In the genomic region with DNA sequence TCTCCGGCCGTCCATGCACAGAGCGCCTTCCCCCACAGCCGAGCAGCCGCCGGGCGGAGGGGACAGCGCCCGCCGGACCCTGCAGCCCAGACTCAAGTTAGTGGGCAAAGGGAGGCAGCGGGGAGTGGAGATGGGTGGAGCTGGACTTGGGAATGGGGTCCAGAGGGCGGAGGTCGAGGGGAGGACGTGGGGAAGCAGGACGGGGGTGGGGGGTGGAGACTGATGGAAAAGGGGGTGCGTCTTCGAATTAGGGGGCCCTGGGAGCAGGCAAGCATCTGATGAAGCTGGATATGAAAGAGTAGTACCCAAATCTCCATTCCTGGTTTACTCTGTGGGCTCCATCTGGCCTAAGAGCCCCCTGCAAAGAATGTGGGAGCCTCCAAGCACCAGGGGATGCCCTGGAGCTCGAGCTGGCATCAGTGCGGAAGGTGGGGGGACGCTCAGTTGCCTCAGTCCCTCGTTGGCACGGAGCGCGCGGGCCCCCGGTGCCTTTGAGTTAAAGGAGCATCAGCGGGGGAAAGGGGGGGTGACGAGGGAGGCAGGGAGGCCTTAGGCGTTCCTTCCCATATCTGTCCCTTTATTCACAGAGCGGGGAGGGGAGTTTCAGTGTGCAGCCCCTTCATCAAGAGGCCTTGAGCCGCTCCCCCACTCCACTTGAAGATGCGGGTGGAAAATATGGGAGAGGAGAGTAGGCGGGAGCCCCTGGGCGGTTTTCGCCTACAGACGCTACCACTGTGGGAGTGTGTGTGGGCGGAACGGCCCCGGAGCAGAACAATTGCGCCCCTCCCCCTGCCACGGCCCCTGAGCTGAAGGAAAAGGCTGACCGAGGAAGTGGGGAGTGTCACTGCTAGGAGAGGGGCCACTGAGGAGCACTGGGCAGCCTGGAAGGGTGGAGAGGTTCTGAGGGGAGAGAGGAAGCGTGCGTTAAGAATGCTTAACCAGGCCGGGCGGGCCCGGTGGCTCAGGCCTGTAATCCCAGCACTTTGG, we compare ENCODE assay signal across 8 cellular contexts. TPM values are rescaled to one million over a fixed set of nuclear protein-coding genes. Genes with fewer than 3 reads are reported as not detected.
DNase-seq lines count a peak whose midpoint lies in the region; ATAC-seq and TF ChIP-seq lines count a peak whose summit lies in the region.

No MANE protein-coding gene starts in this region.

- intact Hi-C loops in activated CD4-positive, alpha-beta T cell treated with anti-CD3 and anti-CD28 coated beads for 36 hours (cut with DNase I, micrococcal nuclease): loop anchor here (5.0 to 10.0 kb wide), 9 partner anchors 343 to 1155 kb away; a partner anchor contains a TSS

- H3K9me3 Mint-ChIP-seq in activated CD4-positive, alpha-beta T cell treated with anti-CD3 and anti-CD28 coated beads for 36 hours (ENCODE audit: low read depth): no peaks in the 10 kb centered on the region

- CTCF ChIA-PET in activated CD4-positive, alpha-beta T cell treated with anti-CD3 and anti-CD28 coated beads for 36 hours (lab: Charles Lee): interaction anchor here (0.6 to 24.0 kb wide), 6 partner anchors 9 to 135 kb away, joined by 3 to 411 read pairs (median 4); a partner anchor contains a TSS

- H3K9ac ChIP-seq in duodenal mucosa (ENCODE audit: low read depth in 1 of 2, low read length in 2 of 2) (peak overlapping the region; percentile 56 to 77), liver (ENCODE audit: low read depth in 1 of 2, low read length in 2 of 2) (peak overlapping the region in 1 of 2 donors; percentile 77)

- peak overlapping the region; percentile 84 to 86 for H3K4me3 ChIP-seq in duodenal mucosa (ENCODE audit: low read depth in 1 of 2, low read length in 2 of 2)
- peak overlapping the region; percentile 82 to 94 (median 88) for H3K4me3 ChIP-seq in liver (ENCODE audit: low read depth in 1 of 3, low read length in 3 of 3)

- H3K9me3 ChIP-seq in KOPT-K1 (ENCODE audit: insufficient read depth, low read length, poor library complexity, severe bottlenecking) (no peaks in the 10 kb centered on the region), duodenal mucosa (ENCODE audit: control insufficient read depth in 1 of 2, low read length in 2 of 2) (no peaks in the 10 kb centered on the region), liver (ENCODE audit: control insufficient read depth in 4 of 4, low read length in 3 of 4) (no peaks in the 10 kb centered on the region)

- H3K27ac ChIP-seq in KOPT-K1 (ENCODE audit: low read depth, low read length, poor library complexity, severe bottlenecking) (peak overlapping the region; percentile 88), duodenal mucosa (ENCODE audit: low read depth, low read length) (peak overlapping the region; percentile 56), liver (ENCODE audit: low read depth in 1 of 2, low read length in 2 of 2) (peak overlapping the region; percentile 93)

- peak in 1 of 2 donors; percentile 16 for TF ChIP-seq RAD21 in liver (IDR thresholded peaks at IDR 0.05)

- WGBS in liver: under 1% methylated on average over 47 of the region's 47 CpGs

- POLR2A ChIA-PET in activated CD4-positive, alpha-beta T cell treated with anti-CD3 and anti-CD28 coated beads for 36 hours (lab: Charles Lee): interaction anchor here (0.6 to 1.8 kb wide), 5 partner anchors 11 to 401 kb away, joined by 3 to 6 read pairs (median 5); a partner anchor contains a TSS

- peaks cover 35% of the 10 kb centered on the region for H3K36me3 ChIP-seq in KOPT-K1 (ENCODE audit: insufficient read depth, low read length)
- H3K36me3 ChIP-seq in duodenal mucosa (ENCODE audit: control insufficient read depth in 1 of 2, insufficient read depth in 2 of 2, low read length in 2 of 2): peaks cover 0 to 13% of the 10 kb centered on the region in 2 donors
- peaks cover 7 to 17% (median 13%) of the 10 kb centered on the region in 4 donors for H3K36me3 ChIP-seq in liver (ENCODE audit: control insufficient read depth in 4 of 4, insufficient read depth in 3 of 4, low read depth in 1 of 4, low read length in 3 of 4)

- no peak for ATAC-seq in activated CD4-positive, alpha-beta T cell treated with anti-CD3 and anti-CD28 coated beads for 36 hours
- ATAC-seq in GM21825 (IDR thresholded peaks at IDR 0.05; ENCODE audit: unreplicated experiment): no peak
- ATAC-seq in HG03354 (IDR thresholded peaks at IDR 0.05; ENCODE audit: poor library complexity, severe bottlenecking, unreplicated experiment): no peak

- peaks cover 48% of the 10 kb centered on the region for H3K36me3 Mint-ChIP-seq in activated CD4-positive, alpha-beta T cell treated with anti-CD3 and anti-CD28 coated beads for 36 hours (ENCODE audit: low read depth)

- no peaks in the 10 kb centered on the region for H3K27me3 ChIP-seq in duodenal mucosa (ENCODE audit: control insufficient read depth in 1 of 2, insufficient read depth in 2 of 2, low read length in 2 of 2)
- H3K27me3 ChIP-seq in liver (ENCODE audit: control insufficient read depth in 4 of 4, insufficient read depth in 4 of 4, low read length in 3 of 4): no peaks in the 10 kb centered on the region

- peaks cover 31 to 45% of the 10 kb centered on the region in 2 donors for H3K4me1 ChIP-seq in duodenal mucosa (ENCODE audit: control insufficient read depth in 1 of 2, insufficient read depth in 2 of 2, low read length in 2 of 2)
- H3K4me1 ChIP-seq in liver (ENCODE audit: control insufficient read depth in 4 of 4, insufficient read depth in 4 of 4, low read length in 3 of 4): peaks cover 9 to 53% (median 28%) of the 10 kb centered on the region in 4 donors

- H3K4me1 Mint-ChIP-seq in activated CD4-positive, alpha-beta T cell treated with anti-CD3 and anti-CD28 coated beads for 36 hours: peaks cover 66% of the 10 kb centered on the region

- peak overlapping the region; percentile 93 for H3K4me3 Mint-ChIP-seq in activated CD4-positive, alpha-beta T cell treated with anti-CD3 and anti-CD28 coated beads for 36 hours

- no peak for TF ChIP-seq CTCF in liver (IDR thresholded peaks at IDR 0.05; ENCODE audit: low read depth, low read length, missing input control)

- DNase-seq in CD1c-positive myeloid dendritic cell (ENCODE audit: extremely low spot score): peak; percentile 52
- DNase-seq in activated CD4-positive, alpha-beta T cell treated with anti-CD3 and anti-CD28 coated beads for 36 hours: peak; percentile 65
- DNase-seq in stimulated activated CD8-positive, alpha-beta memory T cell treated with anti-CD3 and anti-CD28 coated beads, Interleukin-12 subunit alpha, Interleukin-12 subunit beta, amount 100 ng/mL, for 4 hours (ENCODE audit: low read depth): peak; percentile 44

- peak overlapping the region; percentile 93 for H3K27ac Mint-ChIP-seq in activated CD4-positive, alpha-beta T cell treated with anti-CD3 and anti-CD28 coated beads for 36 hours

- H3K27me3 Mint-ChIP-seq in activated CD4-positive, alpha-beta T cell treated with anti-CD3 and anti-CD28 coated beads for 36 hours: no peaks in the 10 kb centered on the region

TF ChIP-seq in liver, 16 proteins besides CTCF, POLR2A, EP300 and RAD21:
- TF ChIP-seq HNF4G (IDR thresholded peaks at IDR 0.05): no peak
- TF ChIP-seq JUND (IDR thresholded peaks at IDR 0.05): no peak
- TF ChIP-seq, protein P1, sequence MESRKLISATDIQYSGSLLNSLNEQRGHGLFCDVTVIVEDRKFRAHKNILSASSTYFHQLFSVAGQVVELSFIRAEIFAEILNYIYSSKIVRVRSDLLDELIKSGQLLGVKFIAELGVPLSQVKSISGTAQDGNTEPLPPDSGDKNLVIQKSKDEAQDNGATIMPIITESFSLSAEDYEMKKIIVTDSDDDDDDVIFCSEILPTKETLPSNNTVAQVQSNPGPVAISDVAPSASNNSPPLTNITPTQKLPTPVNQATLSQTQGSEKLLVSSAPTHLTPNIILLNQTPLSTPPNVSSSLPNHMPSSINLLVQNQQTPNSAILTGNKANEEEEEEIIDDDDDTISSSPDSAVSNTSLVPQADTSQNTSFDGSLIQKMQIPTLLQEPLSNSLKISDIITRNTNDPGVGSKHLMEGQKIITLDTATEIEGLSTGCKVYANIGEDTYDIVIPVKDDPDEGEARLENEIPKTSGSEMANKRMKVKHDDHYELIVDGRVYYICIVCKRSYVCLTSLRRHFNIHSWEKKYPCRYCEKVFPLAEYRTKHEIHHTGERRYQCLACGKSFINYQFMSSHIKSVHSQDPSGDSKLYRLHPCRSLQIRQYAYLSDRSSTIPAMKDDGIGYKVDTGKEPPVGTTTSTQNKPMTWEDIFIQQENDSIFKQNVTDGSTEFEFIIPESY (IDR thresholded peaks at IDR 0.05): no peak
- TF ChIP-seq, protein P2, sequence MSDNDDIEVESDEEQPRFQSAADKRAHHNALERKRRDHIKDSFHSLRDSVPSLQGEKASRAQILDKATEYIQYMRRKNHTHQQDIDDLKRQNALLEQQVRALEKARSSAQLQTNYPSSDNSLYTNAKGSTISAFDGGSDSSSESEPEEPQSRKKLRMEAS (IDR thresholded peaks at IDR 0.05): no peak
- peak; percentile 54 to 65 for TF ChIP-seq EGR1 (IDR thresholded peaks at IDR 0.05; ENCODE audit: low read depth in 2 of 2)
- TF ChIP-seq RXRA (IDR thresholded peaks at IDR 0.05): peak in 1 of 2 donors; percentile 4
- peak; percentile 69 to 70 for TF ChIP-seq HNF4A (conservative IDR thresholded peaks at IDR 0.05)
- no peak for TF ChIP-seq SP1 (IDR thresholded peaks at IDR 0.05)
- no peak for TF ChIP-seq FOXA2 (IDR thresholded peaks at IDR 0.05)

RNA-seq across cellular contexts. Expression of a gene that starts 0.6 kb away (rescaled TPM):
- 10 to 100 TPM; 46.8 to 48.6 TPM for total RNA-seq in activated CD4-positive, alpha-beta T cell treated with anti-CD3 and anti-CD28 coated beads for 36 hours
- 1 to 10 TPM; 3.9 to 10.0 TPM for total RNA-seq in liver
- 1 to 10 TPM; 1.9 to 8.6 TPM for polyA plus RNA-seq in liver

RNA-seq across cellular contexts. Expression of a gene that starts 11.0 kb away (rescaled TPM):
- 10 to 100 TPM; 79.0 to 81.1 TPM for total RNA-seq in activated CD4-positive, alpha-beta T cell treated with anti-CD3 and anti-CD28 coated beads for 36 hours
- total RNA-seq in liver: 10 to 100 TPM in 1 of 2 donors, 1 to 10 TPM in 1; 3.8 to 10.9 TPM
- 1 to 10 TPM; 1.4 to 2.5 TPM for polyA plus RNA-seq in liver

RNA-seq across cellular contexts. Expression of a gene that starts 21.6 kb away (rescaled TPM):
- total RNA-seq in activated CD4-positive, alpha-beta T cell treated with anti-CD3 and anti-CD28 coated beads for 36 hours: 100 to 1,000 TPM; 250 to 288 TPM
- total RNA-seq in liver: 10 to 100 TPM; 27.4 to 54.0 TPM
- 10 to 100 TPM; 33.2 to 57.4 TPM for polyA plus RNA-seq in liver

RNA-seq across cellular contexts. Expression of a gene that starts 38.7 kb away (rescaled TPM):
- total RNA-seq in activated CD4-positive, alpha-beta T cell treated with anti-CD3 and anti-CD28 coated beads for 36 hours: 1 to 10 TPM; 1.8 to 2.7 TPM
- 100 to 1,000 TPM; 151 to 375 TPM for total RNA-seq in liver
- 100 to 1,000 TPM in 1 of 2 donors, 10 to 100 TPM in 1; 87.5 to 127 TPM for polyA plus RNA-seq in liver

RNA-seq across cellular contexts. Expression of a gene that starts 39.6 kb away (rescaled TPM):
- 1 to 10 TPM; 2.4 to 2.6 TPM for total RNA-seq in activated CD4-positive, alpha-beta T cell treated with anti-CD3 and anti-CD28 coated beads for 36 hours
- total RNA-seq in liver: under 1 TPM; 0.08 to 0.28 TPM
- polyA plus RNA-seq in liver: under 1 TPM in 1 of 2 donors, not detected in 1; 0.03 TPM

Comparison
In these comparisons a context has a peak if more than half of its experiments do, and no peak if none do; other contexts are left out.
1. RNA of a gene that starts 0.6 kb away (total RNA-seq): 46.8 to 48.6 TPM in activated CD4-positive, alpha-beta T cell treated with anti-CD3 and anti-CD28 coated beads for 36 hours; 3.9 to 10.0 TPM in liver; every median in the first group is over 4 times any median in the second.
2. RNA of a gene that starts 11.0 kb away (total RNA-seq): 79.0 to 81.1 TPM in activated CD4-positive, alpha-beta T cell treated with anti-CD3 and anti-CD28 coated beads for 36 hours; 3.8 to 10.9 TPM in liver; every median in the first group is over 4 times any median in the second.
3. RNA of a gene that starts 21.6 kb away (total RNA-seq): 250 to 288 TPM in activated CD4-positive, alpha-beta T cell treated with anti-CD3 and anti-CD28 coated beads for 36 hours; 27.4 to 54.0 TPM in liver; every median in the first group is over 4 times any median in the second.
4. Peak in every context shown above with its lines, with median percentiles within 50 percentile points of each other: DNase-seq and H3K27ac ChIP-seq.